1 cellular context compared by ENCODE assay signal in the genomic region with DNA sequence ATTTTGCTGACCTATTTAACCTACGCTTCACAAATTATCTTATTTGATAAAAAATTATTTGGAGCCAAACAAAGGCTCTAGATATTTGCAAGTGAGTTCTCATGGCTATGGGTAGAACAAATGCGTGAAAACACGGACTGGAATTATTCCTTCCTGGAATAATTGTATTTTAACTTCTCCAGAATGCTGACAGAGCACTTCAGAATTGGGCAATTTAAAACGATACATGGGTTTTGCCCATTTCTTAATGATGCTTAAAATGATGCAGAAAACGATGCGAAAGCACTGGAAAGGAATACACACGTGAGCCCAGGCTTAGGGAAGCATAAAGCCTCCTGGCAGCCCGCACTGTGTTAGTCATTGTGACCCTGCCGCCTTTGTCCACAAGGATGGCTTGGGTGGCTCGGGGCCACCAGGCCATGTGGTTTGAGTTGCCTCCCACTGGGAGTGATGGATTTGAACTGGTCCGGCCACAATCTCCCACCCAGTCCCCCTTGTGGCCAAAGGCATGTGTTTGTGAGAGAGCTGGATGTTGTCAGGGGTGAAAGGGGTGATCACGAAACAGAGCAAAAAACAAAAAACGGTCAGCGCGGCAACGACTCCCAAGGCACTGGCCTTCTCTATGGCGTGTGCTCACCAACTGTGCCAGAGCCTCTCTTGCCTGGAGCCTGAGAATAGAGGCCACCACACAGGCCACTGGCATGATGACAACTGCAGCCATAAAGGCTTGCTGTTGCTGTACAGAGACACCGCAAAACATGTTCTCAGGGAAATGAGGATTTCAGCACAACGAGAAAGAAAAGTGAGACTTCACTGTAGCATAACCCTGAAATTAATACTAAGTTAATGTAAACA.
TF ChIP-seq lines count a peak whose summit lies in the region.

No MANE protein-coding gene starts in this region.

TF ChIP-seq in IMR-90, 13 proteins besides CTCF, POLR2A, EP300 and RAD21:
- TF ChIP-seq CHD1 (IDR thresholded peaks at IDR 0.05; ENCODE audit: low read depth, low read length) (no peak), MAFK (IDR thresholded peaks at IDR 0.05; ENCODE audit: low read depth, low read length) (peak; percentile 30; the same call in 1 of the 2 replicates)
